8 cellular contexts compared by ENCODE assay signal in the genomic region with DNA sequence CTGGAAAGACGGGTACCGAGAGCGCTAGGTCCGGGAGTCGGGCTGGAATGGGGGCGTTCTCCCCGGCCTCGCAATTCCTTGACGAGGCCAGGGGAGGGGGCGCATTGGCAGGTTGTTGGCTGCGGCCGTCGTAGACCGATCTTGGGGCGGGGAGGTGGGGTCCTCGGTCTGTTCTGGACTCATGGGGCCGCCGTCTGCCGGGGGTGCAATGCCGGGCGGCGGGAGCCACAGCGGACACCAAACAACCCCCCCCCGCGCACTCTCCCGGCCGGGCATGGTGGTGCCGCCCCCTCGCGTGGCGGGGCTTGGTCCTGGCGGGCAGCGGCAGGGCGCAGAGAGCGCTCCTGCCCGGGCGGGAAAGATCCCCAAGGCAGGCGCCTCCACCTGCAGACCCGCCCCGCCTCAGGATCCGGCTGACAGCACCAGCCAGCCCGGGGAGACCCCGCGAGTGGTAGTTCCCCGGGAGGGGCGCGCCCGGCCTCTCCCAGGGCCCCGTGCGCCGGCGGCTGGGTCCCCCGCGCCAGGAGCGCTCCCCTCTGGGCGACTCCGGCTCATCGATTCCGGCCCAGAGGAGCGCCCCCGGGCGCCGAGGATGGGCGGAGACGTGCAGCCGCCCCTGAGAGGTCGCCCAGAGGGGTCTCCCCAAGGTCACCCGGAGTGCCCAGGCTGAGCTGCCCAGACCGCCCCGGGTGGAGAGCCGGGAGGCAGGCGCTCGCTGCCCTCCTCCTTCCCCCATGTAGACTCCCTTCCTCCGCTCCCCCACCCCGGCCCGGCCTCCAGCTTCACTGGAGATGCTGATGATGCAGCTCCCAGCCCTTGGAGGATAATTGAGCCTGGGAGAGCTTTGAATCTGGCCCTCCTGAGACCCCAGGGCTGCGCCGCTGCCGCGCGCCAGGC. TPM values are rescaled to one million over a fixed set of nuclear protein-coding genes. Genes with fewer than 3 reads are reported as not detected.
DNase-seq lines count a peak whose midpoint lies in the region; ATAC-seq and TF ChIP-seq lines count a peak whose summit lies in the region.

No MANE protein-coding gene starts in this region.

- H3K36me3 ChIP-seq in breast epithelium (no peaks in the 10 kb centered on the region), muscle layer of colon (ENCODE audit: insufficient read depth, low read length) (no peaks in the 10 kb centered on the region), subcutaneous abdominal adipose tissue (ENCODE audit: control insufficient read depth in 5 of 5, insufficient read depth in 5 of 5, low read length in 5 of 5) (peaks cover 0 to 4% (median 0%) of the 10 kb centered on the region in 5 donors)

- POLR2A ChIA-PET in MCF 10A (lab: Yijun Ruan, JAX): no interaction called here

- intact Hi-C loops in breast epithelium (cut with DNase I; ENCODE audit: low total_unique reads) (no loop called here), MCF 10A (cut with micrococcal nuclease) (no loop called here)

- TF ChIP-seq CTCF in breast epithelium (IDR thresholded peaks at IDR 0.05) (no peak), MCF 10A (IDR thresholded peaks at IDR 0.05; ENCODE audit: unreplicated experiment) (no peak)

- CTCF ChIA-PET in MCF 10A (lab: Yijun Ruan, JAX): interaction anchor here (0.6 to 0.9 kb wide), 3 partner anchors 18 to 244 kb away, joined by 3 to 5 read pairs (median 3); no protein-coding TSS in a partner anchor

- no peak overlapping the region for H3K4me3 Mint-ChIP-seq in MCF 10A (ENCODE audit: unreplicated experiment)

- H3K4me3 ChIP-seq in breast epithelium: peak overlapping the region; percentile 49 to 77 (median 63)
- H3K4me3 ChIP-seq in muscle layer of colon (ENCODE audit: low read depth in 1 of 2, low read length in 2 of 2): peak overlapping the region; percentile 38 to 50
- H3K4me3 ChIP-seq in subcutaneous abdominal adipose tissue (ENCODE audit: low read depth in 1 of 5, low read length in 5 of 5): peak overlapping the region in 4 of 5 donors; percentile 60 to 76 (median 72)

- H3K4me1 Mint-ChIP-seq in MCF 10A (ENCODE audit: insufficient read depth, unreplicated experiment): no peaks in the 10 kb centered on the region

- H3K9ac ChIP-seq in muscle layer of colon (ENCODE audit: low read length) (no peak overlapping the region), subcutaneous abdominal adipose tissue (ENCODE audit: low read length in 5 of 5) (peak overlapping the region in 2 of 5 donors; percentile 73)

- ATAC-seq in GM18498 (IDR thresholded peaks at IDR 0.05; ENCODE audit: unreplicated experiment): no peak

- no peak overlapping the region for H3K27ac Mint-ChIP-seq in MCF 10A (ENCODE audit: low read depth, unreplicated experiment)

- H3K27me3 Mint-ChIP-seq in MCF 10A (ENCODE audit: insufficient read depth, unreplicated experiment): peaks cover 24% of the 10 kb centered on the region

- H3K4me1 ChIP-seq in breast epithelium: peaks cover 0 to 9% of the 10 kb centered on the region in 2 donors
- H3K4me1 ChIP-seq in muscle layer of colon (ENCODE audit: insufficient read depth, low read length): no peaks in the 10 kb centered on the region
- peaks cover 0 to 68% (median 32%) of the 10 kb centered on the region in 5 donors for H3K4me1 ChIP-seq in subcutaneous abdominal adipose tissue (ENCODE audit: control insufficient read depth in 5 of 5, insufficient read depth in 5 of 5, low read length in 5 of 5)

- no peaks in the 10 kb centered on the region for H3K9me3 Mint-ChIP-seq in MCF 10A (ENCODE audit: unreplicated experiment)

- peak overlapping the region; percentile 53 to 75 for H3K27ac ChIP-seq in breast epithelium
- no peak overlapping the region for H3K27ac ChIP-seq in muscle layer of colon (ENCODE audit: low read depth, low read length)
- H3K27ac ChIP-seq in subcutaneous abdominal adipose tissue (ENCODE audit: low read depth, low read length): peak overlapping the region; percentile 62

- DNase-seq in breast epithelium (ENCODE audit: low spot score in 2 of 2) (no peak), MCF 10A (ENCODE audit: unreplicated experiment) (no peak), ecto neural progenitor cell (ENCODE audit: low spot score) (peak; percentile 62), H4 (ENCODE audit: low spot score) (no peak)
- DNase-seq in activated CD4-positive, CD25-positive, alpha-beta regulatory T cell treated with anti-CD3 and anti-CD28 coated beads, Interleukin-2, amount 50 U/mL, for 72 hours: peak; percentile 56

- H3K27me3 ChIP-seq in breast epithelium: peaks cover 7 to 30% of the 10 kb centered on the region in 2 donors
- H3K27me3 ChIP-seq in muscle layer of colon (ENCODE audit: control insufficient read depth in 1 of 2, insufficient read depth in 2 of 2, low read length in 2 of 2): peaks cover 19 to 34% of the 10 kb centered on the region in 2 donors
- H3K27me3 ChIP-seq in subcutaneous abdominal adipose tissue (ENCODE audit: control insufficient read depth in 5 of 5, insufficient read depth in 4 of 5, low read length in 5 of 5): peaks cover 16 to 40% (median 27%) of the 10 kb centered on the region in 5 donors

- H3K9me3 ChIP-seq in breast epithelium (no peaks in the 10 kb centered on the region), muscle layer of colon (ENCODE audit: low read length) (no peaks in the 10 kb centered on the region), subcutaneous abdominal adipose tissue (ENCODE audit: control insufficient read depth in 5 of 5, low read length in 5 of 5) (no peaks in the 10 kb centered on the region)

- TF ChIP-seq POLR2A in breast epithelium (IDR thresholded peaks at IDR 0.05): no peak

- H3K36me3 Mint-ChIP-seq in MCF 10A (ENCODE audit: insufficient read depth, unreplicated experiment): no peaks in the 10 kb centered on the region

- BruUV-seq in MCF 10A (replicated peaks; lab: Mats Ljungman, UMichigan): no TSS peak

RNA-seq across cellular contexts. Expression of gene PPP1R16B, which starts 0.7 kb away (rescaled TPM):
- total RNA-seq in breast epithelium (10 to 100 TPM in 1 of 3 donors, 1 to 10 TPM in 2; 3.7 to 10.8 (median 8.2) TPM), MCF 10A (2022) (not detected in 2 replicates)
- 0.16 TPM in 1 of 2 replicates, not detected in the other for total RNA-seq in H4 (2014; rRNA removed; shearing (Covaris generic))

RNA-seq across cellular contexts. Expression of gene ACTR5, which starts 57.9 kb away (rescaled TPM):
- total RNA-seq in breast epithelium (10 to 100 TPM in 2 of 3 donors, 1 to 10 TPM in 1; 8.5 to 15.4 (median 13.0) TPM), MCF 10A (2022) (6.0 and 6.9 TPM in 2 replicates)
- 5.9 and 10.3 TPM in 2 replicates for total RNA-seq in H4 (2014; rRNA removed; shearing (Covaris generic))

Comparison
In these comparisons a context has a peak if more than half of its experiments do, and no peak if none do; other contexts are left out.
1. DNase-seq: peak in activated CD4-positive, CD25-positive, alpha-beta regulatory T cell treated with anti-CD3 and anti-CD28 coated beads, Interleukin-2, amount 50 U/mL, for 72 hours (single experiment) and ecto neural progenitor cell (single experiment); none in breast epithelium (0 of 2), MCF 10A (single experiment) and H4 (single experiment).
2. Peak in every context shown above with its lines, with median percentiles within 50 percentile points of each other: H3K4me3 ChIP-seq.